In genomic region chrX:46957299-46957698, GRCh38 we compare ENCODE assay signal across 1 cellular context.
TF ChIP-seq lines count a peak whose summit lies in the region.

No MANE protein-coding gene starts in this region.

TF ChIP-seq in K562, 482 proteins besides CTCF, POLR2A, EP300 and RAD21 (continued from another document):
- TF ChIP-seq RAD51 (IDR thresholded peaks at IDR 0.05; ENCODE audit: borderline replicate concordance, low read depth): 0 out of 2 replicates have a peak, but pooled peaks have one; percentile 11
- no peak for TF ChIP-seq ZNF217 (CRISPR knock-in tag; IDR thresholded peaks at IDR 0.05)
